Comparison of ENCODE assay signal across 1 cellular context in the genomic region with DNA sequence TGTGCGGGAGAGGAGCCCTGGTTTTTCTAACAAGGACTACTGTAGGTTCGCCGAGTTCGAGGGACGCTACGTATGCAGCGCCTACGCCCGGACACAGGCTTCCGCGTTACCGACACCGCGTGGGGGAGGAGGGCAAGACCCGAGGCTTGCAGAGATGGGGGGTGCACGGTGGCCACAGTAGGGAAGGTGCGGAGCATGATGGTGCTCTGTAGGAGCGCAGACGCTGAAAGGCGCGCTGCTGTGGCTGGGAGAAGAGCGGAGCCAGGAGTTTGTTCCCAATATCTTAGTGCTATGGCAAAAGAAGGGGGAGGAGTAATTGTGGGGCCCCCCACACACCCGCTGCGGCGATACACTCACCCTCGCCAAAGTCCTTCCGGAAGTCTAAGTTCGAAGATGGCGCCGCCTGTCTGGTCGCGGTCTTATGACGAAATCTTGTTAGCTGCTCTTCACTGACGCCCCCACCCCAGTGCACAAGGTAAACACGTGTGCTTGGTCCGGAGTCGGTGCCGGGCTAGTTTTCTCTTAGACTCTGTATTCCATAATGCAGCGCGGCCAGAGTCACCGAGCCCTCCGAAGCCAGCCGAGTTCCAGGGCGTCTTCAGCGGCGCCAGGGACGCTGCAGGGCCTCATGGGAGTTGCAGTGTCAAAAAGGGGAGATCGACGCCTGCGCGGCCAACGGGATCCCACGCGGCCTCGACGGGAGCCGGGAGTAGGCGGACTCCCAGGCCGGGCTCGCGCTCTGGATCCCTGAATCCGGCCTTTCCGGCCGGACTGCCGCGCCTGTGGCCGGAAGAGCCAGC.
A peak's percentile ranks its signal among the peaks of the same experiment; 100 is the strongest.
TF ChIP-seq lines count a peak whose summit lies in the region.

Gene GTF3C2 (minus strand): TSS at position 383 of the 800 bp plus-strand sequence. CDS start 13,210 bp downstream, outside the sequence.

TF ChIP-seq in GM12878, 131 proteins besides CTCF, POLR2A, EP300 and RAD21 (continued from another document and continues in another):
- TF ChIP-seq HCFC1 (IDR thresholded peaks at IDR 0.05; ENCODE audit: low read length), result peak; percentile 81
- TF ChIP-seq, protein P1, sequence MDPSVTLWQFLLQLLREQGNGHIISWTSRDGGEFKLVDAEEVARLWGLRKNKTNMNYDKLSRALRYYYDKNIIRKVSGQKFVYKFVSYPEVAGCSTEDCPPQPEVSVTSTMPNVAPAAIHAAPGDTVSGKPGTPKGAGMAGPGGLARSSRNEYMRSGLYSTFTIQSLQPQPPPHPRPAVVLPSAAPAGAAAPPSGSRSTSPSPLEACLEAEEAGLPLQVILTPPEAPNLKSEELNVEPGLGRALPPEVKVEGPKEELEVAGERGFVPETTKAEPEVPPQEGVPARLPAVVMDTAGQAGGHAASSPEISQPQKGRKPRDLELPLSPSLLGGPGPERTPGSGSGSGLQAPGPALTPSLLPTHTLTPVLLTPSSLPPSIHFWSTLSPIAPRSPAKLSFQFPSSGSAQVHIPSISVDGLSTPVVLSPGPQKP (IDR thresholded peaks at IDR 0.05; ENCODE audit: low read depth, low read length), result peak; percentile 75
- no peak for TF ChIP-seq USF1 (IDR thresholded peaks at IDR 0.05; ENCODE audit: borderline replicate concordance, extremely low read length, insufficient read depth, low read depth, low read length)
- no peak for TF ChIP-seq ESRRA (IDR thresholded peaks at IDR 0.05; ENCODE audit: low read length)
- no peak for TF ChIP-seq ZNF592 (IDR thresholded peaks at IDR 0.05)
- TF ChIP-seq ZNF207 (IDR thresholded peaks at IDR 0.05; ENCODE audit: borderline replicate concordance), result no peak
- TF ChIP-seq, protein P2, sequence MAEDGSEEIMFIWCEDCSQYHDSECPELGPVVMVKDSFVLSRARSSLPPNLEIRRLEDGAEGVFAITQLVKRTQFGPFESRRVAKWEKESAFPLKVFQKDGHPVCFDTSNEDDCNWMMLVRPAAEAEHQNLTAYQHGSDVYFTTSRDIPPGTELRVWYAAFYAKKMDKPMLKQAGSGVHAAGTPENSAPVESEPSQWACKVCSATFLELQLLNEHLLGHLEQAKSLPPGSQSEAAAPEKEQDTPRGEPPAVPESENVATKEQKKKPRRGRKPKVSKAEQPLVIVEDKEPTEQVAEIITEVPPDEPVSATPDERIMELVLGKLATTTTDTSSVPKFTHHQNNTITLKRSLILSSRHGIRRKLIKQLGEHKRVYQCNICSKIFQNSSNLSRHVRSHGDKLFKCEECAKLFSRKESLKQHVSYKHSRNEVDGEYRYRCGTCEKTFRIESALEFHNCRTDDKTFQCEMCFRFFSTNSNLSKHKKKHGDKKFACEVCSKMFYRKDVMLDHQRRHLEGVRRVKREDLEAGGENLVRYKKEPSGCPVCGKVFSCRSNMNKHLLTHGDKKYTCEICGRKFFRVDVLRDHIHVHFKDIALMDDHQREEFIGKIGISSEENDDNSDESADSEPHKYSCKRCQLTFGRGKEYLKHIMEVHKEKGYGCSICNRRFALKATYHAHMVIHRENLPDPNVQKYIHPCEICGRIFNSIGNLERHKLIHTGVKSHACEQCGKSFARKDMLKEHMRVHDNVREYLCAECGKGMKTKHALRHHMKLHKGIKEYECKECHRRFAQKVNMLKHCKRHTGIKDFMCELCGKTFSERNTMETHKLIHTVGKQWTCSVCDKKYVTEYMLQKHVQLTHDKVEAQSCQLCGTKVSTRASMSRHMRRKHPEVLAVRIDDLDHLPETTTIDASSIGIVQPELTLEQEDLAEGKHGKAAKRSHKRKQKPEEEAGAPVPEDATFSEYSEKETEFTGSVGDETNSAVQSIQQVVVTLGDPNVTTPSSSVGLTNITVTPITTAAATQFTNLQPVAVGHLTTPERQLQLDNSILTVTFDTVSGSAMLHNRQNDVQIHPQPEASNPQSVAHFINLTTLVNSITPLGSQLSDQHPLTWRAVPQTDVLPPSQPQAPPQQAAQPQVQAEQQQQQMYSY (CRISPR knock-in tag; IDR thresholded peaks at IDR 0.05), result no peak
- TF ChIP-seq ETV6 (conservative IDR thresholded peaks at IDR 0.05 in 1 of 2, IDR thresholded peaks at IDR 0.05 in 1 of 2; ENCODE audit: borderline replicate concordance in 1 of 2, low read depth in 1 of 2), result no peak
- no peak for TF ChIP-seq DPF2 (IDR thresholded peaks at IDR 0.05)
- TF ChIP-seq NFYA (IDR thresholded peaks at IDR 0.05; ENCODE audit: borderline replicate concordance, low read depth, low read length), result no peak
- TF ChIP-seq, protein P3, sequence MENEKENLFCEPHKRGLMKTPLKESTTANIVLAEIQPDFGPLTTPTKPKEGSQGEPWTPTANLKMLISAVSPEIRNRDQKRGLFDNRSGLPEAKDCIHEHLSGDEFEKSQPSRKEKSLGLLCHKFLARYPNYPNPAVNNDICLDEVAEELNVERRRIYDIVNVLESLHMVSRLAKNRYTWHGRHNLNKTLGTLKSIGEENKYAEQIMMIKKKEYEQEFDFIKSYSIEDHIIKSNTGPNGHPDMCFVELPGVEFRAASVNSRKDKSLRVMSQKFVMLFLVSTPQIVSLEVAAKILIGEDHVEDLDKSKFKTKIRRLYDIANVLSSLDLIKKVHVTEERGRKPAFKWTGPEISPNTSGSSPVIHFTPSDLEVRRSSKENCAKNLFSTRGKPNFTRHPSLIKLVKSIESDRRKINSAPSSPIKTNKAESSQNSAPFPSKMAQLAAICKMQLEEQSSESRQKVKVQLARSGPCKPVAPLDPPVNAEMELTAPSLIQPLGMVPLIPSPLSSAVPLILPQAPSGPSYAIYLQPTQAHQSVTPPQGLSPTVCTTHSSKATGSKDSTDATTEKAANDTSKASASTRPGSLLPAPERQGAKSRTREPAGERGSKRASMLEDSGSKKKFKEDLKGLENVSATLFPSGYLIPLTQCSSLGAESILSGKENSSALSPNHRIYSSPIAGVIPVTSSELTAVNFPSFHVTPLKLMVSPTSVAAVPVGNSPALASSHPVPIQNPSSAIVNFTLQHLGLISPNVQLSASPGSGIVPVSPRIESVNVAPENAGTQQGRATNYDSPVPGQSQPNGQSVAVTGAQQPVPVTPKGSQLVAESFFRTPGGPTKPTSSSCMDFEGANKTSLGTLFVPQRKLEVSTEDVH (IDR thresholded peaks at IDR 0.05; ENCODE audit: low read depth, partially characterized antibody), result peak; percentile 77
- TF ChIP-seq ZNF384 (IDR thresholded peaks at IDR 0.05; ENCODE audit: borderline replicate concordance, low read depth, low read length), result no peak
- TF ChIP-seq JUNB (IDR thresholded peaks at IDR 0.05), result no peak
- TF ChIP-seq NKRF (conservative IDR thresholded peaks at IDR 0.05), result peak; percentile 96; the same call in 1 of the 2 replicates
- no peak for TF ChIP-seq MEF2A (IDR thresholded peaks at IDR 0.05; ENCODE audit: insufficient read depth, low read depth, low read length)
- no peak for TF ChIP-seq PAX5 (IDR thresholded peaks at IDR 0.05; ENCODE audit: borderline replicate concordance, low read depth, low read length)
- TF ChIP-seq BCL11A (IDR thresholded peaks at IDR 0.05; ENCODE audit: low read depth, low read length), result no peak
- TF ChIP-seq CREM (IDR thresholded peaks at IDR 0.05; ENCODE audit: low read depth), result peak; percentile 99
- TF ChIP-seq TCF7 (IDR thresholded peaks at IDR 0.05; ENCODE audit: borderline replicate concordance), result no peak
- TF ChIP-seq HDGF (IDR thresholded peaks at IDR 0.05), result no peak
- TF ChIP-seq ASH2L (IDR thresholded peaks at IDR 0.05; ENCODE audit: borderline replicate concordance, low read depth), result 0 out of 2 replicates have a peak, but pooled peaks have one; percentile 30
- TF ChIP-seq ZNF24 (IDR thresholded peaks at IDR 0.05), result no peak
- TF ChIP-seq HDAC6 (IDR thresholded peaks at IDR 0.05; ENCODE audit: unreplicated experiment), result no peak
- TF ChIP-seq MTA2 (IDR thresholded peaks at IDR 0.05; ENCODE audit: low read depth), result no peak
- TF ChIP-seq REST (IDR thresholded peaks at IDR 0.05; ENCODE audit: low read depth, low read length), result no peak
- peak in 1 of 2 experiments; percentile 81 for TF ChIP-seq BHLHE40 (IDR thresholded peaks at IDR 0.05; ENCODE audit: borderline replicate concordance in 1 of 2, low read depth in 2 of 2, low read length in 1 of 2)
- peak; percentile 16; the same call in 1 of the 2 replicates for TF ChIP-seq CBFB (IDR thresholded peaks at IDR 0.05; ENCODE audit: low read depth)
- no peak for TF ChIP-seq ZNF217 (IDR thresholded peaks at IDR 0.05)
